In genomic region chr2:66431840-66432511, GRCh38 we compare ENCODE assay signal across 12 cellular contexts. TPM values are rescaled to one million over a fixed set of nuclear protein-coding genes. Genes with fewer than 3 reads are reported as not detected.
DNase-seq lines count a peak whose midpoint lies in the region; ATAC-seq, FAIRE-seq and TF ChIP-seq lines count a peak whose summit lies in the region.
"Had no signal": no experiment of that assay in that cellular context is flagged by ENCODE, and none has a peak within 500 bp of the region (broad histone marks: within the 10 kb centered on the region; RNA-seq: fewer than 3 reads in every experiment).

No MANE protein-coding gene starts in this region.

- no peak for ATAC-seq in right lobe of liver
- no peak for ATAC-seq in stimulated activated effector memory CD8-positive, alpha-beta T cell treated with anti-CD3 and anti-CD28 coated beads, Interleukin-12 subunit alpha, Interleukin-12 subunit beta, amount 100 ng/mL, for 72 hours
- ATAC-seq in HG02623 (IDR thresholded peaks at IDR 0.05; ENCODE audit: unreplicated experiment): no peak
- no peak for ATAC-seq in HG03039 (IDR thresholded peaks at IDR 0.05; ENCODE audit: unreplicated experiment)
- no peak for ATAC-seq in foreskin keratinocyte
- ATAC-seq: stimulated activated naive CD8-positive, alpha-beta T cell treated with anti-CD3 and anti-CD28 coated beads, Interleukin-15, Interleukin-2, amounts not matched to agents 100 U/mL and 50 U/mL, for 24 hours had no signal

- no peaks in the 10 kb centered on the region for H3K27me3 ChIP-seq in bronchial epithelial cell (ENCODE audit: control insufficient read depth, insufficient read depth, low read length)
- peaks cover 0 to 10% of the 10 kb centered on the region in 2 donors for H3K27me3 ChIP-seq in right lobe of liver
- H3K27me3 ChIP-seq in foreskin keratinocyte: peaks cover 16% of the 10 kb centered on the region

- no peak overlapping the region for H3K27ac ChIP-seq in right lobe of liver
- H3K27ac ChIP-seq in foreskin keratinocyte: no peak overlapping the region

- H3K36me3 Mint-ChIP-seq in stimulated activated effector memory CD8-positive, alpha-beta T cell treated with anti-CD3 and anti-CD28 coated beads, Interleukin-12 subunit alpha, Interleukin-12 subunit beta, amount 100 ng/mL, for 72 hours: no peaks in the 10 kb centered on the region

- H3K9me3 ChIP-seq in right lobe of liver: no peaks in the 10 kb centered on the region

- peak overlapping the region; percentile 1 for H3K4me3 ChIP-seq in bronchial epithelial cell (ENCODE audit: low read depth, low read length)
- peak overlapping the region in 1 of 3 donors; percentile 8 for H3K4me3 ChIP-seq in right lobe of liver

- intact Hi-C loops in right lobe of liver (cut with DNase I): loop anchor here (5.0 kb wide), 2 partner anchors 140 to 145 kb away; no protein-coding TSS in a partner anchor

- H3K27ac Mint-ChIP-seq in stimulated activated effector memory CD8-positive, alpha-beta T cell treated with anti-CD3 and anti-CD28 coated beads, Interleukin-12 subunit alpha, Interleukin-12 subunit beta, amount 100 ng/mL, for 72 hours: no peak overlapping the region

- H3K4me1 ChIP-seq in right lobe of liver (peaks cover 0 to 9% (median 0%) of the 10 kb centered on the region in 4 donors), foreskin keratinocyte (no peaks in the 10 kb centered on the region)

- TF ChIP-seq POLR2A in right lobe of liver (IDR thresholded peaks at IDR 0.05): no peak

- H3K36me3 ChIP-seq in bronchial epithelial cell (ENCODE audit: control insufficient read depth, insufficient read depth, low read length) (no peaks in the 10 kb centered on the region), right lobe of liver (no peaks in the 10 kb centered on the region)

- TF ChIP-seq EP300 in Ishikawa (IDR thresholded peaks at IDR 0.05; ENCODE audit: borderline replicate concordance): no peak

- peaks cover 24% of the 10 kb centered on the region for H3K4me1 Mint-ChIP-seq in stimulated activated effector memory CD8-positive, alpha-beta T cell treated with anti-CD3 and anti-CD28 coated beads, Interleukin-12 subunit alpha, Interleukin-12 subunit beta, amount 100 ng/mL, for 72 hours

- DNase-seq in bronchial epithelial cell (ENCODE audit: low read depth) (no peak), right lobe of liver (peak in 2 of 3 donors; percentile 23 to 51), SIG-M5 treated with dmso at 0.1 percent for 504 hours (lab: John Stamatoyannopoulos, UW; ENCODE audit: unreplicated experiment) (no peak), foreskin keratinocyte (no peak)
- no peak for DNase-seq in stimulated activated effector memory CD8-positive, alpha-beta T cell treated with anti-CD3 and anti-CD28 coated beads, Interleukin-12 subunit alpha, Interleukin-12 subunit beta, amount 100 ng/mL, for 72 hours (ENCODE audit: low spot score in 2 of 2)
- DNase-seq: activated T-cell treated with anti-CD3 and anti-CD28 coated beads for 4 hours; NCI-H2029 treated with DMSO at 0.1 percent for 48 hours; stimulated activated naive CD8-positive, alpha-beta T cell treated with anti-CD3 and anti-CD28 coated beads, Interleukin-15, Interleukin-2, amounts not matched to agents 100 U/mL and 50 U/mL, for 24 hours had no signal

- peaks cover 2% of the 10 kb centered on the region for H3K9me3 Mint-ChIP-seq in stimulated activated effector memory CD8-positive, alpha-beta T cell treated with anti-CD3 and anti-CD28 coated beads, Interleukin-12 subunit alpha, Interleukin-12 subunit beta, amount 100 ng/mL, for 72 hours

- FAIRE-seq in bronchial epithelial cell (lab: Jason Lieb, UNC): no peak
- FAIRE-seq: frontal cortex had no signal

- TF ChIP-seq CTCF in bronchial epithelial cell (IDR thresholded peaks at IDR 0.05; ENCODE audit: insufficient read depth, low read length, severe bottlenecking) (no peak), right lobe of liver (IDR thresholded peaks at IDR 0.05) (no peak), foreskin keratinocyte (conservative IDR thresholded peaks at IDR 0.05) (no peak)

- TF ChIP-seq RAD21 in Ishikawa (IDR thresholded peaks at IDR 0.05; ENCODE audit: low read depth): no peak

- H3K4me3 Mint-ChIP-seq in stimulated activated effector memory CD8-positive, alpha-beta T cell treated with anti-CD3 and anti-CD28 coated beads, Interleukin-12 subunit alpha, Interleukin-12 subunit beta, amount 100 ng/mL, for 72 hours: peak overlapping the region; percentile 74

- WGBS in right lobe of liver (ENCODE audit: insufficient coverage, low coverage, low lambda C conversion rate, missing lambda C conversion rate): 27% methylated on average over 30 of the region's 36 CpGs

TF ChIP-seq in Ishikawa, 13 proteins besides CTCF, POLR2A, EP300 and RAD21:
- TF ChIP-seq TEAD4 (IDR thresholded peaks at IDR 0.05) (no peak), CEBPB (IDR thresholded peaks at IDR 0.05) (peak; percentile 69)

RNA-seq across cellular contexts. Expression of gene MEIS1, which starts 2.9 kb away (rescaled TPM):
- total RNA-seq in bronchial epithelial cell: 27.7 and 28.4 TPM in 2 replicates
- total RNA-seq in right lobe of liver: 1 to 10 TPM; 3.1 to 8.8 (median 4.2) TPM
- total RNA-seq in foreskin keratinocyte: 9.0 and 9.2 TPM in 2 replicates
- 3.2 and 5.0 TPM in 2 replicates for polyA plus RNA-seq in foreskin keratinocyte

Comparison
In these comparisons a context has a peak if more than half of its experiments do, and no peak if none do; other contexts are left out.
1. DNase-seq: peak in right lobe of liver (2 of 3); none in bronchial epithelial cell (single experiment), stimulated activated effector memory CD8-positive, alpha-beta T cell treated with anti-CD3 and anti-CD28 coated beads, Interleukin-12 subunit alpha, Interleukin-12 subunit beta, amount 100 ng/mL, for 72 hours (0 of 2), SIG-M5 treated with dmso at 0.1 percent for 504 hours (single experiment) and foreskin keratinocyte (0 of 2).